8 cellular contexts compared by ENCODE assay signal in genomic region chr11:506238-506949, GRCh38. TPM values are rescaled to one million over a fixed set of nuclear protein-coding genes. Genes with fewer than 3 reads are reported as not detected.
DNase-seq lines count a peak whose midpoint lies in the region; ATAC-seq, FAIRE-seq and TF ChIP-seq lines count a peak whose summit lies in the region.

No MANE protein-coding gene starts in this region.

- peak overlapping the region; percentile 99 for H3K27ac ChIP-seq in smooth muscle cell (ENCODE audit: low read depth)

- H3K36me3 ChIP-seq in bronchial epithelial cell (ENCODE audit: control insufficient read depth, insufficient read depth, low read length) (peaks cover 17% of the 10 kb centered on the region), smooth muscle cell (ENCODE audit: low read depth) (no peaks in the 10 kb centered on the region)

- no peaks in the 10 kb centered on the region for H3K9me3 ChIP-seq in smooth muscle cell (replicated peaks; ENCODE audit: low read depth)

- peaks cover 6 to 11% (median 8%) of the 10 kb centered on the region in 3 donors for H3K27me3 Mint-ChIP-seq in immature natural killer cell (ENCODE audit: low read depth in 3 of 3)

- CTCF ChIA-PET in AG04449 (lab: Yijun Ruan, JAX), result interaction anchor here (0.6 to 3.5 kb wide), 3 partner anchors 12 to 58 kb away, joined by 3 to 11 read pairs (median 3); no protein-coding TSS in a partner anchor

- H4K20me1 ChIP-seq in smooth muscle cell (ENCODE audit: low read depth), result peaks cover 19% of the 10 kb centered on the region

- H3K36me3 Mint-ChIP-seq in immature natural killer cell, result peaks cover 0 to 4% (median 3%) of the 10 kb centered on the region in 3 donors

- H3F3A ChIP-seq in smooth muscle cell (ENCODE audit: low read depth), result no peaks in the 10 kb centered on the region

- peak; percentile 1 for TF ChIP-seq CTCF in AG04449 (IDR thresholded peaks at IDR 0.05; ENCODE audit: insufficient read depth, low read length, missing control alignments)
- TF ChIP-seq CTCF in WI38 (IDR thresholded peaks at IDR 0.05; ENCODE audit: low read depth, low read length), result no peak
- no peak for TF ChIP-seq CTCF in bronchial epithelial cell (IDR thresholded peaks at IDR 0.05; ENCODE audit: insufficient read depth, low read length, severe bottlenecking)
- TF ChIP-seq CTCF in smooth muscle cell (IDR thresholded peaks at IDR 0.05; ENCODE audit: borderline replicate concordance, insufficient read depth, poor library complexity, severe bottlenecking), result no peak

- peaks cover 48% of the 10 kb centered on the region for H3K79me2 ChIP-seq in smooth muscle cell (ENCODE audit: low read depth)

- peak overlapping the region; percentile 94 to 99 (median 97) for H3K4me3 Mint-ChIP-seq in immature natural killer cell

- H3K9me3 Mint-ChIP-seq in immature natural killer cell, result no peaks in the 10 kb centered on the region

- H3K27ac Mint-ChIP-seq in immature natural killer cell, result peak overlapping the region; percentile 99 to 100 (median 99)

- peak; percentile 87 for DNase-seq in AG04449 (ENCODE audit: low read depth, low spot score)
- peak; percentile 92 for DNase-seq in NCI-H2196 treated with DMSO at 0.1 percent for 48 hours (lab: John Stamatoyannopoulos, UW; ENCODE audit: unreplicated experiment)
- DNase-seq in bronchial epithelial cell (ENCODE audit: low read depth), result peak; percentile 89
- DNase-seq in immature natural killer cell, result peak; percentile 97 to 98 (median 98)
- peak; percentile 100 for DNase-seq in smooth muscle cell (lab: John Stamatoyannopoulos, UW; ENCODE audit: unreplicated experiment)

- peak overlapping the region; percentile 87 for H3K4me2 ChIP-seq in smooth muscle cell

- H3K4me3 ChIP-seq in AG04449 (ENCODE audit: low read depth, low read length), result peak overlapping the region; percentile 97
- peak overlapping the region; percentile 87 for H3K4me3 ChIP-seq in WI38 (ENCODE audit: low read depth, low read length)
- peak overlapping the region; percentile 85 for H3K4me3 ChIP-seq in bronchial epithelial cell (ENCODE audit: low read depth, low read length)
- peak overlapping the region; percentile 75 for H3K4me3 ChIP-seq in smooth muscle cell

- no peaks in the 10 kb centered on the region for H3K27me3 ChIP-seq in bronchial epithelial cell (ENCODE audit: control insufficient read depth, insufficient read depth, low read length)
- no peaks in the 10 kb centered on the region for H3K27me3 ChIP-seq in smooth muscle cell (ENCODE audit: low read depth)

- no peak for FAIRE-seq in bronchial epithelial cell (lab: Jason Lieb, UNC)

- no peak overlapping the region for H2AFZ ChIP-seq in smooth muscle cell (ENCODE audit: low read depth)

- H3K9ac ChIP-seq in smooth muscle cell (ENCODE audit: low read depth), result peak overlapping the region; percentile 99

- POLR2A ChIA-PET in AG04449 (lab: Yijun Ruan, JAX), result interaction anchor here (0.6 to 0.9 kb wide), 6 partner anchors 10 to 297 kb away, joined by 3 to 5 read pairs (median 4); no protein-coding TSS in a partner anchor

- peaks cover 19 to 23% of the 10 kb centered on the region in 2 donors for H3K4me1 Mint-ChIP-seq in immature natural killer cell

- H3K4me1 ChIP-seq in smooth muscle cell (ENCODE audit: low read depth), result peaks cover 9% of the 10 kb centered on the region

- 1% methylated on average over 63 of the region's 63 CpGs for WGBS in smooth muscle cell (ENCODE audit: low lambda C conversion rate)

- peak; percentile 56 for ATAC-seq in GM18873 (IDR thresholded peaks at IDR 0.05; ENCODE audit: low FRiP score, unreplicated experiment)
- ATAC-seq in HG03135 (IDR thresholded peaks at IDR 0.05; ENCODE audit: unreplicated experiment), result peak; percentile 63

RNA-seq across cellular contexts. Expression of gene RNH1, which starts 0.6 kb away (rescaled TPM):
- total RNA-seq in bronchial epithelial cell (361 and 427 TPM in 2 replicates), smooth muscle cell (91.3 and 106 TPM in 2 replicates)
- polyA plus RNA-seq in immature natural killer cell (100 to 1,000 TPM; 164 to 180 (median 168) TPM), smooth muscle cell (242 and 243 TPM in 2 replicates)

RNA-seq across cellular contexts. Expression of gene HRAS, which starts 29.0 kb away (rescaled TPM):
- total RNA-seq in bronchial epithelial cell (150 and 199 TPM in 2 replicates), smooth muscle cell (19.2 and 39.9 TPM in 2 replicates)
- polyA plus RNA-seq in immature natural killer cell (10 to 100 TPM; 16.7 to 26.8 (median 18.6) TPM), smooth muscle cell (59.1 and 82.5 TPM in 2 replicates)

RNA-seq across cellular contexts. Expression of gene LRRC56, which starts 30.9 kb away (rescaled TPM):
- total RNA-seq in bronchial epithelial cell (0.26 and 0.38 TPM in 2 replicates), smooth muscle cell (0.31 and 1.5 TPM in 2 replicates)
- polyA plus RNA-seq in immature natural killer cell (under 1 TPM in 2 of 3 donors, not detected in 1; 0.27 to 0.89 TPM), smooth muscle cell (1.5 TPM in 2 replicates)

RNA-seq across cellular contexts. Expression of gene LMNTD2, which starts 54.1 kb away (rescaled TPM):
- total RNA-seq in bronchial epithelial cell, result 0.90 and 1.1 TPM in 2 replicates
- polyA plus RNA-seq in immature natural killer cell, result under 1 TPM; 0.54 to 0.95 (median 0.66) TPM
- total RNA-seq in smooth muscle cell, result 3.2 TPM in 1 of 2 replicates, not detected in the other
- polyA plus RNA-seq in smooth muscle cell, result 3.6 and 9.3 TPM in 2 replicates

RNA-seq across cellular contexts. Expression of gene RASSF7, which starts 54.4 kb away (rescaled TPM):
- total RNA-seq in bronchial epithelial cell, result 44.4 and 45.5 TPM in 2 replicates
- 10 to 100 TPM; 20.3 to 31.9 (median 31.5) TPM for polyA plus RNA-seq in immature natural killer cell
- 18.6 and 21.7 TPM in 2 replicates for total RNA-seq in smooth muscle cell
- polyA plus RNA-seq in smooth muscle cell, result 20.4 and 38.6 TPM in 2 replicates

Comparison
In these comparisons a context has a peak if more than half of its experiments do, and no peak if none do; other contexts are left out.
1. Peak in every context shown above with its lines: DNase-seq, ATAC-seq, H3K4me3 ChIP-seq and H3K27ac ChIP-seq.